ENCODE assay signal across 2 cellular contexts in the genomic region with DNA sequence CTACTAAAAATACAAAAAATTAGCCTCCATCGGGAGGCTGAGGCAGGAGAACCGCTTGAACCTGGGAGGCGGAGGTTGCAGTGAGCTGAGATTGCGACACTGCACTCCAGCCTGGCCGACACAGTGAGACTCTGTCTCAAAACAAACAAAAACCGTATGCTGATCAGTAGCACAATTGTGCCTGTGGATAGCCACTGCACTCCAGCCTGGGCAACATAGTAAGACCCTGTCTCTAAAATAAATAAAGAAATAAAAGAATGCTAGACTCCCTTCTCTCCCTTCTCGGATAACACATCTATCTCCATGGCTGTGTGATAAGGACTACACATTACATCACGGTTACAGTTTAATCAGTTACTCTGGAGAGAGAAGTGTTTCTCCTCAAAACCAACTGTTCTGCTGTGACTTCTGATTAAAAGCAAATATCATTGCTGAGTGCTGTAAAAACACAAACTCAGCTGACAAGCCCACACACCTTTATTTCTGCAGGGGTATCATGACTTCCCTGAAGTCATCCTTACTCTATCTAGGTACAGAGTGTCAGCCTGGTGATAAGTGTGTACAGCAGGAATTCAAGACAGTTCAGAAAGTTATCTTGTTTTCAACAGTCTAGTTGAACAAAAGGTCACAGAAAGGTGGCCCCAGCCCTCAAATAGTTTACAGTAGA.
TF ChIP-seq lines count a peak whose summit lies in the region.

No MANE protein-coding gene starts in this region.

TF ChIP-seq in K562, 482 proteins besides CTCF, POLR2A, EP300 and RAD21 (continued from another document and continues in another):
- TF ChIP-seq TAF9B (IDR thresholded peaks at IDR 0.05; ENCODE audit: partially characterized antibody) (peak; percentile 48), POLR2AphosphoS2 (IDR thresholded peaks at IDR 0.05; ENCODE audit: low read length) (no peak), ARNT (IDR thresholded peaks at IDR 0.05) (0 out of 4 replicates have a peak, but pooled peaks of 1 of the 2 experiments have one; percentile 64), BCOR (IDR thresholded peaks at IDR 0.05) (peak; percentile 87), TBL1XR1 (IDR thresholded peaks at IDR 0.05; ENCODE audit: low read length in 2 of 2) (peak in 1 of 2 experiments; percentile 61; a peak in 1 of 4 replicates), JUND (IDR thresholded peaks at IDR 0.05; ENCODE audit: borderline replicate concordance, low read depth, low read length) (no peak; the same call in 1 of the 2 replicates), JUND (tag; IDR thresholded peaks at IDR 0.05; ENCODE audit: borderline replicate concordance, low read depth, low read length) (peak; percentile 55; the same call in 1 of the 3 replicates), NCOR1 (IDR thresholded peaks at IDR 0.05) (peak; percentile 90), ZNF316 (IDR thresholded peaks at IDR 0.05) (0 out of 2 replicates have a peak, but pooled peaks have one; percentile 37), CEBPG (CRISPR knock-in tag; IDR thresholded peaks at IDR 0.05) (peak; percentile 81), CEBPG (tag; conservative IDR thresholded peaks at IDR 0.05 in 1 of 2, IDR thresholded peaks at IDR 0.05 in 1 of 2) (peak; percentile 56 to 84), GATA2 (CRISPR knock-in tag; IDR thresholded peaks at IDR 0.05) (peak; percentile 31; the same call in 1 of the 2 replicates), NCOA2 (IDR thresholded peaks at IDR 0.05; ENCODE audit: partially characterized antibody in 2 of 2) (peak in 1 of 2 experiments; percentile 13), SMARCE1 (IDR thresholded peaks at IDR 0.05) (peak; percentile 74; the same call in 1 of the 2 replicates), OTX1 (CRISPR knock-in tag; IDR thresholded peaks at IDR 0.05) (no peak), KDM4B (IDR thresholded peaks at IDR 0.05; ENCODE audit: borderline replicate concordance in 2 of 2, low read depth in 1 of 2) (no peak), FOXM1 (IDR thresholded peaks at IDR 0.05; ENCODE audit: low read depth) (peak; percentile 45; the same call in 1 of the 2 replicates), FOXM1 (CRISPR knock-in tag; IDR thresholded peaks at IDR 0.05; ENCODE audit: low read depth) (no peak)
- TF ChIP-seq, protein P1, sequence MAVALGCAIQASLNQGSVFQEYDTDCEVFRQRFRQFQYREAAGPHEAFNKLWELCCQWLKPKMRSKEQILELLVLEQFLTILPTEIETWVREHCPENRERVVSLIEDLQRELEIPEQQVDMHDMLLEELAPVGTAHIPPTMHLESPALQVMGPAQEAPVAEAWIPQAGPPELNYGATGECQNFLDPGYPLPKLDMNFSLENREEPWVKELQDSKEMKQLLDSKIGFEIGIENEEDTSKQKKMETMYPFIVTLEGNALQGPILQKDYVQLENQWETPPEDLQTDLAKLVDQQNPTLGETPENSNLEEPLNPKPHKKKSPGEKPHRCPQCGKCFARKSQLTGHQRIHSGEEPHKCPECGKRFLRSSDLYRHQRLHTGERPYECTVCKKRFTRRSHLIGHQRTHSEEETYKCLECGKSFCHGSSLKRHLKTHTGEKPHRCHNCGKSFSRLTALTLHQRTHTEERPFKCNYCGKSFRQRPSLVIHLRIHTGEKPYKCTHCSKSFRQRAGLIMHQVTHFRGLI (CRISPR knock-in tag; IDR thresholded peaks at IDR 0.05): no peak
- TF ChIP-seq, protein P2, sequence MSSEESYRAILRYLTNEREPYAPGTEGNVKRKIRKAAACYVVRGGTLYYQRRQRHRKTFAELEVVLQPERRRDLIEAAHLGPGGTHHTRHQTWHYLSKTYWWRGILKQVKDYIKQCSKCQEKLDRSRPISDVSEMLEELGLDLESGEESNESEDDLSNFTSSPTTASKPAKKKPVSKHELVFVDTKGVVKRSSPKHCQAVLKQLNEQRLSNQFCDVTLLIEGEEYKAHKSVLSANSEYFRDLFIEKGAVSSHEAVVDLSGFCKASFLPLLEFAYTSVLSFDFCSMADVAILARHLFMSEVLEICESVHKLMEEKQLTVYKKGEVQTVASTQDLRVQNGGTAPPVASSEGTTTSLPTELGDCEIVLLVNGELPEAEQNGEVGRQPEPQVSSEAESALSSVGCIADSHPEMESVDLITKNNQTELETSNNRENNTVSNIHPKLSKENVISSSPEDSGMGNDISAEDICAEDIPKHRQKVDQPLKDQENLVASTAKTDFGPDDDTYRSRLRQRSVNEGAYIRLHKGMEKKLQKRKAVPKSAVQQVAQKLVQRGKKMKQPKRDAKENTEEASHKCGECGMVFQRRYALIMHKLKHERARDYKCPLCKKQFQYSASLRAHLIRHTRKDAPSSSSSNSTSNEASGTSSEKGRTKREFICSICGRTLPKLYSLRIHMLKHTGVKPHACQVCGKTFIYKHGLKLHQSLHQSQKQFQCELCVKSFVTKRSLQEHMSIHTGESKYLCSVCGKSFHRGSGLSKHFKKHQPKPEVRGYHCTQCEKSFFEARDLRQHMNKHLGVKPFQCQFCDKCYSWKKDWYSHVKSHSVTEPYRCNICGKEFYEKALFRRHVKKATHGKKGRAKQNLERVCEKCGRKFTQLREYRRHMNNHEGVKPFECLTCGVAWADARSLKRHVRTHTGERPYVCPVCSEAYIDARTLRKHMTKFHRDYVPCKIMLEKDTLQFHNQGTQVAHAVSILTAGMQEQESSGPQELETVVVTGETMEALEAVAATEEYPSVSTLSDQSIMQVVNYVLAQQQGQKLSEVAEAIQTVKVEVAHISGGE (CRISPR knock-in tag; IDR thresholded peaks at IDR 0.05): peak in 1 of 3 experiments; percentile 28; a peak in 1 of 6 replicates
- TF ChIP-seq, protein P3, sequence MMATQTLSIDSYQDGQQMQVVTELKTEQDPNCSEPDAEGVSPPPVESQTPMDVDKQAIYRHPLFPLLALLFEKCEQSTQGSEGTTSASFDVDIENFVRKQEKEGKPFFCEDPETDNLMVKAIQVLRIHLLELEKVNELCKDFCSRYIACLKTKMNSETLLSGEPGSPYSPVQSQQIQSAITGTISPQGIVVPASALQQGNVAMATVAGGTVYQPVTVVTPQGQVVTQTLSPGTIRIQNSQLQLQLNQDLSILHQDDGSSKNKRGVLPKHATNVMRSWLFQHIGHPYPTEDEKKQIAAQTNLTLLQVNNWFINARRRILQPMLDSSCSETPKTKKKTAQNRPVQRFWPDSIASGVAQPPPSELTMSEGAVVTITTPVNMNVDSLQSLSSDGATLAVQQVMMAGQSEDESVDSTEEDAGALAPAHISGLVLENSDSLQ (IDR thresholded peaks at IDR 0.05): peak; percentile 26; the same call in 1 of the 2 replicates
- TF ChIP-seq, protein P4, sequence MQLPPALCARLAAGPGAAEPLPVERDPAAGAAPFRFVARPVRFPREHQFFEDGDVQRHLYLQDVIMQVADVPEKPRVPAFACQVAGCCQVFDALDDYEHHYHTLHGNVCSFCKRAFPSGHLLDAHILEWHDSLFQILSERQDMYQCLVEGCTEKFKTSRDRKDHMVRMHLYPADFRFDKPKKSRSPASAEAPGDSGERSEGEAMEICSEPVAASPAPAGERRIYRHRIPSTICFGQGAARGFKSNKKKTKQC (CRISPR knock-in tag; IDR thresholded peaks at IDR 0.05): no peak

TF ChIP-seq in HepG2, 621 proteins besides CTCF, POLR2A, EP300 and RAD21 (continued from another document and continues in another):
- TF ChIP-seq, protein P5, sequence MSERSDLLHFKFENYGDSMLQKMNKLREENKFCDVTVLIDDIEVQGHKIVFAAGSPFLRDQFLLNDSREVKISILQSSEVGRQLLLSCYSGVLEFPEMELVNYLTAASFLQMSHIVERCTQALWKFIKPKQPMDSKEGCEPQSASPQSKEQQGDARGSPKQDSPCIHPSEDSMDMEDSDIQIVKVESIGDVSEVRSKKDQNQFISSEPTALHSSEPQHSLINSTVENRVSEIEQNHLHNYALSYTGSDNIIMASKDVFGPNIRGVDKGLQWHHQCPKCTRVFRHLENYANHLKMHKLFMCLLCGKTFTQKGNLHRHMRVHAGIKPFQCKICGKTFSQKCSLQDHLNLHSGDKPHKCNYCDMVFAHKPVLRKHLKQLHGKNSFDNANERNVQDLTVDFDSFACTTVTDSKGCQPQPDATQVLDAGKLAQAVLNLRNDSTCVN (CRISPR knock-in tag; IDR thresholded peaks at IDR 0.05; ENCODE audit: borderline replicate concordance): no peak
- TF ChIP-seq ZEB1 (IDR thresholded peaks at IDR 0.05; ENCODE audit: insufficient replicate concordance, low read depth) (no peak), NCOA1 (CRISPR knock-in tag; IDR thresholded peaks at IDR 0.05) (no peak), ADNP (CRISPR knock-in tag; IDR thresholded peaks at IDR 0.05) (peak; percentile 98), ZNF550 (CRISPR knock-in tag; IDR thresholded peaks at IDR 0.05; ENCODE audit: borderline replicate concordance) (no peak), GFI1 (CRISPR knock-in tag; IDR thresholded peaks at IDR 0.05; ENCODE audit: borderline replicate concordance) (peak; percentile 93), ZNF605 (CRISPR knock-in tag; IDR thresholded peaks at IDR 0.05) (no peak), NFE2L1 (CRISPR knock-in tag; IDR thresholded peaks at IDR 0.05; ENCODE audit: borderline replicate concordance) (no peak), ZNF703 (CRISPR knock-in tag; IDR thresholded peaks at IDR 0.05; ENCODE audit: borderline replicate concordance) (no peak), ZNF34 (CRISPR knock-in tag; IDR thresholded peaks at IDR 0.05; ENCODE audit: borderline replicate concordance) (no peak), ATF7-NPFF (CRISPR knock-in tag; IDR thresholded peaks at IDR 0.05; ENCODE audit: low read depth) (no peak), ZFP37 (CRISPR knock-in tag; IDR thresholded peaks at IDR 0.05; ENCODE audit: borderline replicate concordance) (no peak), ZMYM2 (CRISPR knock-in tag; IDR thresholded peaks at IDR 0.05) (peak; percentile 93), SOX6 (IDR thresholded peaks at IDR 0.05) (no peak), SOX6 (CRISPR knock-in tag; IDR thresholded peaks at IDR 0.05) (peak; percentile 41; the same call in 1 of the 2 replicates)
- TF ChIP-seq, protein P6, sequence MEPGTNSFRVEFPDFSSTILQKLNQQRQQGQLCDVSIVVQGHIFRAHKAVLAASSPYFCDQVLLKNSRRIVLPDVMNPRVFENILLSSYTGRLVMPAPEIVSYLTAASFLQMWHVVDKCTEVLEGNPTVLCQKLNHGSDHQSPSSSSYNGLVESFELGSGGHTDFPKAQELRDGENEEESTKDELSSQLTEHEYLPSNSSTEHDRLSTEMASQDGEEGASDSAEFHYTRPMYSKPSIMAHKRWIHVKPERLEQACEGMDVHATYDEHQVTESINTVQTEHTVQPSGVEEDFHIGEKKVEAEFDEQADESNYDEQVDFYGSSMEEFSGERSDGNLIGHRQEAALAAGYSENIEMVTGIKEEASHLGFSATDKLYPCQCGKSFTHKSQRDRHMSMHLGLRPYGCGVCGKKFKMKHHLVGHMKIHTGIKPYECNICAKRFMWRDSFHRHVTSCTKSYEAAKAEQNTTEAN (CRISPR knock-in tag; conservative IDR thresholded peaks at IDR 0.05): no peak; the same call in 1 of the 2 replicates
- TF ChIP-seq, protein P7, sequence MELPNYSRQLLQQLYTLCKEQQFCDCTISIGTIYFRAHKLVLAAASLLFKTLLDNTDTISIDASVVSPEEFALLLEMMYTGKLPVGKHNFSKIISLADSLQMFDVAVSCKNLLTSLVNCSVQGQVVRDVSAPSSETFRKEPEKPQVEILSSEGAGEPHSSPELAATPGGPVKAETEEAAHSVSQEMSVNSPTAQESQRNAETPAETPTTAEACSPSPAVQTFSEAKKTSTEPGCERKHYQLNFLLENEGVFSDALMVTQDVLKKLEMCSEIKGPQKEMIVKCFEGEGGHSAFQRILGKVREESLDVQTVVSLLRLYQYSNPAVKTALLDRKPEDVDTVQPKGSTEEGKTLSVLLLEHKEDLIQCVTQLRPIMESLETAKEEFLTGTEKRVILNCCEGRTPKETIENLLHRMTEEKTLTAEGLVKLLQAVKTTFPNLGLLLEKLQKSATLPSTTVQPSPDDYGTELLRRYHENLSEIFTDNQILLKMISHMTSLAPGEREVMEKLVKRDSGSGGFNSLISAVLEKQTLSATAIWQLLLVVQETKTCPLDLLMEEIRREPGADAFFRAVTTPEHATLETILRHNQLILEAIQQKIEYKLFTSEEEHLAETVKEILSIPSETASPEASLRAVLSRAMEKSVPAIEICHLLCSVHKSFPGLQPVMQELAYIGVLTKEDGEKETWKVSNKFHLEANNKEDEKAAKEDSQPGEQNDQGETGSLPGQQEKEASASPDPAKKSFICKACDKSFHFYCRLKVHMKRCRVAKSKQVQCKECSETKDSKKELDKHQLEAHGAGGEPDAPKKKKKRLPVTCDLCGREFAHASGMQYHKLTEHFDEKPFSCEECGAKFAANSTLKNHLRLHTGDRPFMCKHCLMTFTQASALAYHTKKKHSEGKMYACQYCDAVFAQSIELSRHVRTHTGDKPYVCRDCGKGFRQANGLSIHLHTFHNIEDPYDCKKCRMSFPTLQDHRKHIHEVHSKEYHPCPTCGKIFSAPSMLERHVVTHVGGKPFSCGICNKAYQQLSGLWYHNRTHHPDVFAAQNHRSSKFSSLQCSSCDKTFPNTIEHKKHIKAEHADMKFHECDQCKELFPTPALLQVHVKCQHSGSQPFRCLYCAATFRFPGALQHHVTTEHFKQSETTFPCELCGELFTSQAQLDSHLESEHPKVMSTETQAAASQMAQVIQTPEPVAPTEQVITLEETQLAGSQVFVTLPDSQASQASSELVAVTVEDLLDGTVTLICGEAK (IDR thresholded peaks at IDR 0.05): no peak
- TF ChIP-seq, protein P7 (CRISPR knock-in tag; IDR thresholded peaks at IDR 0.05): no peak
- TF ChIP-seq, protein P8, sequence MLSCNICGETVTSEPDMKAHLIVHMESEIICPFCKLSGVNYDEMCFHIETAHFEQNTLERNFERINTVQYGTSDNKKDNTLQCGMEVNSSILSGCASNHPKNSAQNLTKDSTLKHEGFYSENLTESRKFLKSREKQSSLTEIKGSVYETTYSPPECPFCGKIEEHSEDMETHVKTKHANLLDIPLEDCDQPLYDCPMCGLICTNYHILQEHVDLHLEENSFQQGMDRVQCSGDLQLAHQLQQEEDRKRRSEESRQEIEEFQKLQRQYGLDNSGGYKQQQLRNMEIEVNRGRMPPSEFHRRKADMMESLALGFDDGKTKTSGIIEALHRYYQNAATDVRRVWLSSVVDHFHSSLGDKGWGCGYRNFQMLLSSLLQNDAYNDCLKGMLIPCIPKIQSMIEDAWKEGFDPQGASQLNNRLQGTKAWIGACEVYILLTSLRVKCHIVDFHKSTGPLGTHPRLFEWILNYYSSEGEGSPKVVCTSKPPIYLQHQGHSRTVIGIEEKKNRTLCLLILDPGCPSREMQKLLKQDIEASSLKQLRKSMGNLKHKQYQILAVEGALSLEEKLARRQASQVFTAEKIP (CRISPR knock-in tag; IDR thresholded peaks at IDR 0.05; ENCODE audit: borderline replicate concordance): no peak
